Comparison of ENCODE assay signal across 8 cellular contexts in genomic region chr16:20910781-20911321, GRCh38. TPM values are rescaled to one million over a fixed set of nuclear protein-coding genes. Genes with fewer than 3 reads are reported as not detected.
DNase-seq lines count a peak whose midpoint lies in the region; ATAC-seq and TF ChIP-seq lines count a peak whose summit lies in the region.

No MANE protein-coding gene starts in this region.

- H3K27ac ChIP-seq in sigmoid colon: peak overlapping the region; percentile 51 to 98 (median 64)

- H3K4me1 ChIP-seq in sigmoid colon: peaks cover 0 to 64% (median 30%) of the 10 kb centered on the region in 4 donors

- H3K27me3 ChIP-seq in sigmoid colon: no peaks in the 10 kb centered on the region

- TF ChIP-seq POLR2A in sigmoid colon (IDR thresholded peaks at IDR 0.05): no peak

- no peak overlapping the region for H3K4me3 Mint-ChIP-seq in glutamatergic neuron (ENCODE audit: unreplicated experiment)

- TF ChIP-seq CTCF in sigmoid colon (IDR thresholded peaks at IDR 0.05) (no peak), glutamatergic neuron (IDR thresholded peaks at IDR 0.05; ENCODE audit: partially characterized antibody, unreplicated experiment) (no peak)

- DNase-seq in GM04503 (ENCODE audit: low read depth): peak; percentile 93
- DNase-seq in fibroblast of gingiva (ENCODE audit: low read depth): peak; percentile 90
- no peak for DNase-seq in sigmoid colon
- DNase-seq in effector CD8-positive, alpha-beta T cell (lab: John Stamatoyannopoulos, UW): no peak
- DNase-seq in glutamatergic neuron: no peak
- no peak for DNase-seq in NCI-H2171 treated with DMSO at 0.1 percent for 48 hours (lab: John Stamatoyannopoulos, UW)

- no peak overlapping the region for H3K27ac Mint-ChIP-seq in glutamatergic neuron (ENCODE audit: unreplicated experiment)

- peak in 1 of 4 donors; percentile 41 for TF ChIP-seq EP300 in sigmoid colon (IDR thresholded peaks at IDR 0.05)

- no peak overlapping the region for H3K4me3 ChIP-seq in sigmoid colon

- H3K36me3 Mint-ChIP-seq in glutamatergic neuron (ENCODE audit: unreplicated experiment): no peaks in the 10 kb centered on the region

- intact Hi-C loops in sigmoid colon (cut with DNase I): loop anchor here (10.0 kb wide), 1 partner anchor 174 kb away; no protein-coding TSS in a partner anchor

- H3K9me3 Mint-ChIP-seq in glutamatergic neuron (ENCODE audit: unreplicated experiment): no peaks in the 10 kb centered on the region

- no peaks in the 10 kb centered on the region for H3K9me3 ChIP-seq in sigmoid colon

- H3K27me3 Mint-ChIP-seq in glutamatergic neuron (ENCODE audit: unreplicated experiment): no peaks in the 10 kb centered on the region

- 36 to 44% methylated on average over 2 of the region's 2 CpGs for WGBS in sigmoid colon, 2 donors

- ATAC-seq in SK-N-SH treated with all-trans-retinoic acid at 6 μM for 48 hours (peak; percentile 51), GM18858 (IDR thresholded peaks at IDR 0.05; ENCODE audit: unreplicated experiment) (no peak)

- no peaks in the 10 kb centered on the region for H3K36me3 ChIP-seq in sigmoid colon

- H3K4me1 Mint-ChIP-seq in glutamatergic neuron (ENCODE audit: low read depth, unreplicated experiment): peaks cover 5% of the 10 kb centered on the region

TF ChIP-seq in SK-N-SH treated with all-trans-retinoic acid at 6 μM for 48 hours, 23 proteins besides CTCF, POLR2A, EP300 and RAD21:
- TF ChIP-seq RARB (CRISPR knock-in tag; IDR thresholded peaks at IDR 0.05) (no peak), ZNF565 (CRISPR knock-in tag; conservative IDR thresholded peaks at IDR 0.05; ENCODE audit: low read depth) (no peak), ZFP30 (CRISPR knock-in tag; IDR thresholded peaks at IDR 0.05) (no peak), ESRRG (CRISPR knock-in tag; IDR thresholded peaks at IDR 0.05) (no peak)

RNA-seq across cellular contexts. Expression of gene LYRM1, which starts 10.3 kb away (rescaled TPM):
- total RNA-seq in sigmoid colon: 10 to 100 TPM; 38.5 to 85.6 (median 53.4) TPM
- 10 to 100 TPM; 31.2 to 43.7 (median 34.8) TPM for polyA plus RNA-seq in sigmoid colon
- total RNA-seq in glutamatergic neuron (ENCODE audit: unreplicated experiment): 23.2 TPM

RNA-seq across cellular contexts. Expression of gene DCUN1D3, which starts 10.7 kb away (rescaled TPM):
- total RNA-seq in sigmoid colon (10 to 100 TPM; 10.8 to 21.6 (median 16.2) TPM), glutamatergic neuron (ENCODE audit: unreplicated experiment) (15.3 TPM)
- polyA plus RNA-seq in sigmoid colon: 1 to 10 TPM; 3.0 to 5.0 (median 3.9) TPM

Comparison
In these comparisons a context has a peak if more than half of its experiments do, and no peak if none do; other contexts are left out.
1. DNase-seq: peak in GM04503 (single experiment) and fibroblast of gingiva (single experiment); none in sigmoid colon (single experiment), effector CD8-positive, alpha-beta T cell (single experiment), glutamatergic neuron (single experiment) and NCI-H2171 treated with DMSO at 0.1 percent for 48 hours (single experiment).